ENCODE assay signal across 5 cellular contexts in genomic region chr1:119552653-119553052, GRCh38. TPM values are rescaled to one million over a fixed set of nuclear protein-coding genes. Genes with fewer than 3 reads are reported as not detected.
"Had no signal": no experiment of that assay in that cellular context is flagged by ENCODE, and none has a peak within 500 bp of the region (broad histone marks: within the 10 kb centered on the region; RNA-seq: fewer than 3 reads in every experiment).

No MANE protein-coding gene starts in this region.

RNA-seq across cellular contexts. Expression of gene HSD3B1, which starts 45.6 kb away (rescaled TPM):
- total RNA-seq: HT-29, NCI-H460, Right ventricle myocardium inferior, RPMI7951, SJSA1 had no signal
